ENCODE assay signal across 9 cellular contexts in the genomic region with DNA sequence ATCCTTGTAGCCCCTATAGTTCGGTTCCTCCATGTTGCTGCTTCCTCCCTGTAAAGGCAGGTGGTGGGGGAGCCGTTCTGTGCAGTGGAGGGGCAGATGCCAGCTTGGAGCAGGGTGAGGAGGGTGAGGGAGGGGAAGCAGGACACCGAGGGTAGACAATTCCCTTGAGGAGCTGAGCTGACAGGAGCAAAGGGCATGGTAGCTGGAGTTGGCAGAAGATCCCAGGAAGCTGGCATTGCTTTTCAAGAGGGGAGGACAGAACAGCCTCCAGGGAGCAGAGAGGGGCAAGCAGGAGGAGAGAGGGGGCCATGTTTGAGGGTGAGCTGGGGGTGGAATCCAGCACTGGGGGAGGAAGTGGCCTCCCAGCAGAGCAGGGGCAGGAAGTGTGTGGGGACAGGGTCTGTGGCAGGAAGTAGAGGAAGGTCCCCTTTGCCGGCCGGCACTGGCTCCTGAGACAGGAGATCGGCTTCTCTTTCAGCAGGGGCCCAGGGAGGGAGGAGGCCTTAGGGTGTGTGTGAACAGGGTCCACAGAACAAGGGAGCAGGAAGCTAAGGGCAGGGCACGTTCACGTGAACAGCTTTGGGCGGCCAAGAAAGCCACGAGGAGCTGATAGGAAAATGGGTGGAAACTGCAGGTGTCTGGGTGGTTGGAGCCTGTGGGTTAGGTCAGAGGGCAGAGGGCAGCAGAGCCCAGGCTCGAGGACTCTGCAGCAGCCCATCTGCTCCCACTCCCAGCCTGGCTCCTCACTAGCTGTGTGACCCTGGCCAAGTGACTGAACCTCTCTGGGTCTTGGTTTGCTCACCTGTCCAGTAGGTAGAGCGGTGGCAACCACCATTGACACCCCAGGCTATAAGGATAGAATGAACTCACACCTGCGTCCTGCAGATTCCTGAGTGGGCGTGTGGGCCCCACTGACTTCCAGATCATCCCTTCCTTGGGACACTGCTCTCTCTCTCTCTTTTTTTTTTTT. TPM values are rescaled to one million over a fixed set of nuclear protein-coding genes. Genes with fewer than 3 reads are reported as not detected.
DNase-seq lines count a peak whose midpoint lies in the region; ATAC-seq, FAIRE-seq and TF ChIP-seq lines count a peak whose summit lies in the region.
"Had no signal": no experiment of that assay in that cellular context is flagged by ENCODE, and none has a peak within 500 bp of the region (broad histone marks: within the 10 kb centered on the region; RNA-seq: fewer than 3 reads in every experiment).

No MANE protein-coding gene starts in this region.

- no TSS peak for BruUV-seq in endothelial cell of umbilical vein (replicated peaks; lab: Mats Ljungman, UMichigan)

- intact Hi-C loops in endothelial cell of umbilical vein (cut with micrococcal nuclease) (no loop called here), vagina (cut with DNase I) (no loop called here)

- H4K20me1 ChIP-seq in endothelial cell of umbilical vein (replicated peaks; ENCODE audit: control insufficient read depth, extremely low read depth, insufficient read depth, low read length) = no peaks in the 10 kb centered on the region

- no peaks in the 10 kb centered on the region for H3K9me3 ChIP-seq in endothelial cell of umbilical vein (replicated peaks; ENCODE audit: control insufficient read depth, insufficient read depth, low read length)
- no peaks in the 10 kb centered on the region for H3K9me3 ChIP-seq in vagina

- H3K79me2 ChIP-seq in endothelial cell of umbilical vein (ENCODE audit: control insufficient read depth, insufficient read depth, low read length) = no peaks in the 10 kb centered on the region

- DNase-seq in H7 (peak; percentile 49), endothelial cell of umbilical vein (ENCODE audit: low read depth, low spot score) (no peak), NCI-H146 (lab: John Stamatoyannopoulos, UW) (no peak), vagina (ENCODE audit: extremely low spot score in 2 of 2) (no peak), SK-N-DZ (ENCODE audit: low spot score) (no peak)
- DNase-seq in stimulated activated CD4-positive, alpha-beta T cell treated with anti-CD3 and anti-CD28 coated beads, Interleukin-4, amount 100 ng/mL, for 24 hours = peak; percentile 43

- no peak overlapping the region for H3K9ac ChIP-seq in endothelial cell of umbilical vein (replicated peaks; ENCODE audit: extremely low read depth, insufficient read depth, low read length)

- no peak overlapping the region for H3K4me3 ChIP-seq in H7 (ENCODE audit: insufficient read depth, low read depth, low read length)
- H3K4me3 ChIP-seq in endothelial cell of umbilical vein (replicated peaks in 1 of 3; ENCODE audit: insufficient read depth in 1 of 3, low read depth in 1 of 3, low read length in 3 of 3) = no peak overlapping the region
- H3K4me3 ChIP-seq in vagina = no peak overlapping the region

- no peaks in the 10 kb centered on the region for H3K9me3 Mint-ChIP-seq in T-helper 1 cell treated with Interleukin-12 subunit alpha and Interleukin-12 subunit beta and Interleukin-4 antibody, amounts not matched to agents 30 μg/mL and 1 μg/mL, for 36 hours

- H3K27me3 ChIP-seq in H7 (ENCODE audit: control insufficient read depth, insufficient read depth, low read length) (no peaks in the 10 kb centered on the region), endothelial cell of umbilical vein (ENCODE audit: control insufficient read depth in 2 of 2, insufficient read depth in 2 of 2, low read length in 2 of 2) (no peaks in the 10 kb centered on the region), vagina (no peaks in the 10 kb centered on the region)

- H3K4me1 ChIP-seq in endothelial cell of umbilical vein (ENCODE audit: control insufficient read depth, extremely low read depth, insufficient read depth, low read length) = peaks cover 13% of the 10 kb centered on the region
- H3K4me1 ChIP-seq in vagina = peaks cover 1% of the 10 kb centered on the region

- TF ChIP-seq CTCF in endothelial cell of umbilical vein (IDR thresholded peaks at IDR 0.05; ENCODE audit: extremely low read depth in 1 of 2, insufficient read depth in 1 of 2, low read depth in 1 of 2, low read length in 2 of 2) = no peak
- no peak for TF ChIP-seq CTCF in vagina (IDR thresholded peaks at IDR 0.05)

- FAIRE-seq in endothelial cell of umbilical vein (lab: Jason Lieb, UNC) = no peak

- H3K27ac ChIP-seq in endothelial cell of umbilical vein (ENCODE audit: insufficient read depth, low read depth, low read length) (no peak overlapping the region), vagina (no peak overlapping the region)

- POLR2A ChIA-PET in endothelial cell of umbilical vein (lab: Charles Lee) = no interaction called here

- H3K4me3 Mint-ChIP-seq in T-helper 1 cell treated with Interleukin-12 subunit alpha and Interleukin-12 subunit beta and Interleukin-4 antibody, amounts not matched to agents 30 μg/mL and 1 μg/mL, for 36 hours = peak overlapping the region; percentile 71

- H3K4me1 Mint-ChIP-seq in T-helper 1 cell treated with Interleukin-12 subunit alpha and Interleukin-12 subunit beta and Interleukin-4 antibody, amounts not matched to agents 30 μg/mL and 1 μg/mL, for 36 hours (ENCODE audit: low read depth) = peaks cover 34% of the 10 kb centered on the region

- H3K9me1 ChIP-seq in endothelial cell of umbilical vein (replicated peaks; ENCODE audit: control insufficient read depth, extremely low read depth, insufficient read depth, low read length) = no peaks in the 10 kb centered on the region

- H3K27me3 Mint-ChIP-seq in T-helper 1 cell treated with Interleukin-12 subunit alpha and Interleukin-12 subunit beta and Interleukin-4 antibody, amounts not matched to agents 30 μg/mL and 1 μg/mL, for 36 hours (ENCODE audit: low read depth) = no peaks in the 10 kb centered on the region

- H3K36me3 Mint-ChIP-seq in T-helper 1 cell treated with Interleukin-12 subunit alpha and Interleukin-12 subunit beta and Interleukin-4 antibody, amounts not matched to agents 30 μg/mL and 1 μg/mL, for 36 hours (ENCODE audit: low read depth) = no peaks in the 10 kb centered on the region

- peak overlapping the region; percentile 92 for H3K27ac Mint-ChIP-seq in T-helper 1 cell treated with Interleukin-12 subunit alpha and Interleukin-12 subunit beta and Interleukin-4 antibody, amounts not matched to agents 30 μg/mL and 1 μg/mL, for 36 hours

- H3K36me3 ChIP-seq in H7 (replicated peaks; ENCODE audit: control insufficient read depth, insufficient read depth, low read length) (no peaks in the 10 kb centered on the region), endothelial cell of umbilical vein (ENCODE audit: control insufficient read depth in 2 of 2, extremely low read depth in 1 of 2, insufficient read depth in 2 of 2, low read length in 2 of 2) (no peaks in the 10 kb centered on the region), vagina (no peaks in the 10 kb centered on the region)

- dilution Hi-C loops in endothelial cell of umbilical vein (cut with MboI; ENCODE audit: extremely low pct_ligation_motif_present, low sequenced_read_pairs) = no loop called here

- H2AFZ ChIP-seq in endothelial cell of umbilical vein (ENCODE audit: low read depth, low read length) = peak overlapping the region; percentile 40

- H3K4me2 ChIP-seq in endothelial cell of umbilical vein (ENCODE audit: insufficient read depth, low read length) = no peak overlapping the region

- TF ChIP-seq POLR2A in endothelial cell of umbilical vein (IDR thresholded peaks at IDR 0.05; ENCODE audit: low read depth, low read length) (no peak), vagina (IDR thresholded peaks at IDR 0.05) (no peak)

- no peak for ATAC-seq in GM21786 (IDR thresholded peaks at IDR 0.05; ENCODE audit: unreplicated experiment)

- CTCF ChIA-PET in endothelial cell of umbilical vein (lab: Charles Lee) = interaction anchor here (1.4 to 1.9 kb wide), 3 partner anchors 14 to 85 kb away, joined by 3 to 6 read pairs (median 4); no protein-coding TSS in a partner anchor

TF ChIP-seq in endothelial cell of umbilical vein, 7 proteins besides CTCF, POLR2A, EP300 and RAD21 (continues in another document):
- TF ChIP-seq MAX (IDR thresholded peaks at IDR 0.05; ENCODE audit: insufficient read depth, insufficient read length) (no peak), POLR2AphosphoS5 (IDR thresholded peaks at IDR 0.05; ENCODE audit: insufficient read depth, low read depth, low read length) (no peak), MYC (IDR thresholded peaks at IDR 0.05; ENCODE audit: low read depth, low read length) (no peak), EZH2 (IDR thresholded peaks at IDR 0.05; ENCODE audit: borderline replicate concordance, low read depth, low read length, severe bottlenecking) (no peak), JUN (IDR thresholded peaks at IDR 0.05; ENCODE audit: borderline replicate concordance, insufficient read depth, insufficient read length, low read depth) (no peak), FOS (IDR thresholded peaks at IDR 0.05; ENCODE audit: borderline replicate concordance, insufficient read depth, low read length) (no peak)

RNA-seq across cellular contexts. Expression of gene SPNS2, which starts 17.5 kb away (rescaled TPM):
- 1.8 and 2.1 TPM in 2 replicates for total RNA-seq in H7 (2014; rRNA removed; shearing (Covaris generic))
- total RNA-seq in endothelial cell of umbilical vein (56.6 and 77.3 TPM in 2 replicates), vagina (79.3 TPM)
- polyA plus RNA-seq in endothelial cell of umbilical vein = 70.2 and 77.3 TPM in 2 replicates
- 47.5 and 59.9 TPM in 2 replicates for polyA plus RNA-seq in endothelial cell of umbilical vein (2011; cell fraction: cytosol; rRNA removed)
- polyA plus RNA-seq in endothelial cell of umbilical vein (2011; cell fraction: nucleus; rRNA removed) = 70.4 and 94.6 TPM in 2 replicates
- 16.2 and 28.4 TPM in 2 replicates for polyA plus RNA-seq in endothelial cell of umbilical vein (2012)
- polyA minus RNA-seq in endothelial cell of umbilical vein = 46.1 and 59.7 TPM in 2 replicates
- not detected for polyA minus RNA-seq in endothelial cell of umbilical vein (2011; cell fraction: cytosol; rRNA and poly(A)+ RNA removed)
- 21.3 and 41.6 TPM in 2 replicates for polyA minus RNA-seq in endothelial cell of umbilical vein (2011; cell fraction: nucleus; rRNA and poly(A)+ RNA removed)
- polyA plus RNA-seq in SK-N-DZ (2014; cell fraction: cytosol; rRNA removed) = 0.70 and 2.4 TPM in 2 replicates
- 4.3 and 4.4 TPM in 2 replicates for polyA plus RNA-seq in SK-N-DZ (2014; cell fraction: nucleus; rRNA removed)

RNA-seq across cellular contexts. Expression of gene SPNS3, which starts 47.5 kb away (rescaled TPM):
- 0.52 TPM in 1 of 2 replicates, not detected in the other for total RNA-seq in H7 (2014; rRNA removed; shearing (Covaris generic))
- total RNA-seq in endothelial cell of umbilical vein = 0.66 TPM in 1 of 2 replicates, not detected in the other
- 0.18 and 0.24 TPM in 2 replicates for polyA plus RNA-seq in endothelial cell of umbilical vein
- 0.07 and 0.10 TPM in 2 replicates for polyA plus RNA-seq in endothelial cell of umbilical vein (2011; cell fraction: cytosol; rRNA removed)
- 0.13 TPM in 1 of 2 replicates, not detected in the other for polyA plus RNA-seq in endothelial cell of umbilical vein (2011; cell fraction: nucleus; rRNA removed)
- polyA plus RNA-seq in endothelial cell of umbilical vein (2012) = not detected in 2 replicates
- not detected in 2 replicates for polyA minus RNA-seq in endothelial cell of umbilical vein
- not detected for polyA minus RNA-seq in endothelial cell of umbilical vein (2011; cell fraction: cytosol; rRNA and poly(A)+ RNA removed)
- polyA minus RNA-seq in endothelial cell of umbilical vein (2011; cell fraction: nucleus; rRNA and poly(A)+ RNA removed) = not detected in 2 replicates
- not detected for total RNA-seq in vagina
- polyA plus RNA-seq in SK-N-DZ (2014; cell fraction: cytosol; rRNA removed) = not detected in 2 replicates
- not detected in 2 replicates for polyA plus RNA-seq in SK-N-DZ (2014; cell fraction: nucleus; rRNA removed)
- total RNA-seq: skeletal muscle tissue had no signal

Comparison
In these comparisons a context has a peak if more than half of its experiments do, and no peak if none do; other contexts are left out.
1. DNase-seq: peak in H7 (single experiment) and stimulated activated CD4-positive, alpha-beta T cell treated with anti-CD3 and anti-CD28 coated beads, Interleukin-4, amount 100 ng/mL, for 24 hours (single experiment); none in endothelial cell of umbilical vein (single experiment), NCI-H146 (single experiment), vagina (0 of 2) and SK-N-DZ (single experiment).
2. RNA of gene SPNS2, which starts 17.5 kb away (total RNA-seq): 79.3 TPM in vagina (single experiment) and 56.6 to 77.3 TPM in endothelial cell of umbilical vein; 1.8 to 2.1 TPM in H7; every median in the first group is over 10 times any median in the second.